1 cellular context compared by ENCODE assay signal in genomic region chr4:13627606-13628301, GRCh38.
A peak's percentile ranks its signal among the peaks of the same experiment; 100 is the strongest.
TF ChIP-seq lines count a peak whose summit lies in the region.

Gene BOD1L1, minus strand, starts transcription at chr4:13627725. Its CDS starts 138 bp downstream, at chr4:13627587.

TF ChIP-seq in GM12878, 131 proteins besides CTCF, POLR2A, EP300 and RAD21 (continued from another document and continues in another):
- TF ChIP-seq EZH2 (IDR thresholded peaks at IDR 0.05; ENCODE audit: borderline replicate concordance, control insufficient read depth, low read depth, low read length), result no peak
- TF ChIP-seq CHD4 (IDR thresholded peaks at IDR 0.05), result no peak
- TF ChIP-seq SMC3 (IDR thresholded peaks at IDR 0.05; ENCODE audit: borderline replicate concordance, low read length), result peak; percentile 12; the same call in 1 of the 2 replicates
- peak; percentile 83; the same call in 1 of the 2 replicates for TF ChIP-seq ZNF207 (IDR thresholded peaks at IDR 0.05; ENCODE audit: borderline replicate concordance)
- peak; percentile 82 for TF ChIP-seq MXI1 (IDR thresholded peaks at IDR 0.05; ENCODE audit: low read depth, low read length)
- peak; percentile 55; the same call in 1 of the 2 replicates for TF ChIP-seq MTA2 (IDR thresholded peaks at IDR 0.05; ENCODE audit: low read depth)
- TF ChIP-seq SREBF2 (IDR thresholded peaks at IDR 0.05; ENCODE audit: low read length), result no peak
- peak; percentile 38 for TF ChIP-seq SP1 (IDR thresholded peaks at IDR 0.05; ENCODE audit: low read depth, low read length)
- no peak for TF ChIP-seq ZNF592 (IDR thresholded peaks at IDR 0.05)
- no peak; the same call in 1 of the 2 replicates for TF ChIP-seq RELB (IDR thresholded peaks at IDR 0.05; ENCODE audit: low read depth)
- peak; percentile 93 for TF ChIP-seq TAF1 (IDR thresholded peaks at IDR 0.05; ENCODE audit: borderline replicate concordance, low read depth, low read length)
- 0 out of 2 replicates have a peak, but pooled peaks have one; percentile 16 for TF ChIP-seq FOXM1 (IDR thresholded peaks at IDR 0.05; ENCODE audit: low read depth, low read length)
- no peak for TF ChIP-seq BMI1 (IDR thresholded peaks at IDR 0.05; ENCODE audit: borderline replicate concordance)
- peak; percentile 96 for TF ChIP-seq CREB1 (IDR thresholded peaks at IDR 0.05; ENCODE audit: low read depth)
- no peak for TF ChIP-seq KAT2A (conservative IDR thresholded peaks at IDR 0.05; ENCODE audit: control insufficient read depth, low read depth, low read length)
- no peak for TF ChIP-seq NFYA (IDR thresholded peaks at IDR 0.05; ENCODE audit: borderline replicate concordance, low read depth, low read length)
- TF ChIP-seq HCFC1 (IDR thresholded peaks at IDR 0.05; ENCODE audit: low read length), result peak; percentile 74
- peak; percentile 19 for TF ChIP-seq BCL3 (IDR thresholded peaks at IDR 0.05; ENCODE audit: borderline replicate concordance, insufficient read depth, low read depth, low read length, poor library complexity, severe bottlenecking)
- TF ChIP-seq NFIC (IDR thresholded peaks at IDR 0.05; ENCODE audit: low read depth, low read length), result no peak
- TF ChIP-seq RUNX3 (IDR thresholded peaks at IDR 0.05; ENCODE audit: low read length), result peak; percentile 82
- TF ChIP-seq ZNF622 (IDR thresholded peaks at IDR 0.05), result no peak
- no peak for TF ChIP-seq BCLAF1 (IDR thresholded peaks at IDR 0.05)
- peak; percentile 56; the same call in 1 of the 2 replicates for TF ChIP-seq TCF12 (IDR thresholded peaks at IDR 0.05; ENCODE audit: low read depth, low read length)
- no peak for TF ChIP-seq SMAD1 (IDR thresholded peaks at IDR 0.05; ENCODE audit: low read depth, partially characterized antibody)
- peak; percentile 78 for TF ChIP-seq NR2F1 (conservative IDR thresholded peaks at IDR 0.05)
- no peak for TF ChIP-seq MTA3 (IDR thresholded peaks at IDR 0.05; ENCODE audit: borderline replicate concordance, low read length)
- TF ChIP-seq TCF7 (IDR thresholded peaks at IDR 0.05; ENCODE audit: borderline replicate concordance), result no peak
- peak; percentile 98 for TF ChIP-seq BACH1 (IDR thresholded peaks at IDR 0.05; ENCODE audit: borderline replicate concordance)
- TF ChIP-seq ZBTB40 (IDR thresholded peaks at IDR 0.05; ENCODE audit: borderline replicate concordance), result peak; percentile 91
- peak; percentile 66; the same call in 1 of the 2 replicates for TF ChIP-seq NKRF (conservative IDR thresholded peaks at IDR 0.05)
- TF ChIP-seq KLF5 (IDR thresholded peaks at IDR 0.05; ENCODE audit: partially characterized antibody), result peak; percentile 85
- peak; percentile 98 for TF ChIP-seq IKZF1 (conservative IDR thresholded peaks at IDR 0.05)
- TF ChIP-seq ASH2L (IDR thresholded peaks at IDR 0.05; ENCODE audit: borderline replicate concordance, low read depth), result peak; percentile 97; the same call in 1 of the 2 replicates
- no peak for TF ChIP-seq CBX3 (IDR thresholded peaks at IDR 0.05; ENCODE audit: borderline replicate concordance, low read depth)
- no peak for TF ChIP-seq USF1 (IDR thresholded peaks at IDR 0.05; ENCODE audit: borderline replicate concordance, extremely low read length, insufficient read depth, low read depth, low read length)
- TF ChIP-seq HSF1 (IDR thresholded peaks at IDR 0.05; ENCODE audit: low read depth, low read length), result no peak
- TF ChIP-seq ZNF274 (IDR thresholded peaks at IDR 0.05; ENCODE audit: insufficient read depth, insufficient read length), result no peak
- no peak for TF ChIP-seq STAT3 (IDR thresholded peaks at IDR 0.05; ENCODE audit: low read depth, low read length)
- TF ChIP-seq GATAD2B (conservative IDR thresholded peaks at IDR 0.05; ENCODE audit: low read depth), result peak; percentile 92
- no peak for TF ChIP-seq RBBP5 (conservative IDR thresholded peaks at IDR 0.05)
- TF ChIP-seq SIX5 (IDR thresholded peaks at IDR 0.05; ENCODE audit: low read depth, low read length, severe bottlenecking), result peak; percentile 66
- TF ChIP-seq HDGF (IDR thresholded peaks at IDR 0.05), result peak; percentile 74; the same call in 1 of the 2 replicates
